In the genomic region with DNA sequence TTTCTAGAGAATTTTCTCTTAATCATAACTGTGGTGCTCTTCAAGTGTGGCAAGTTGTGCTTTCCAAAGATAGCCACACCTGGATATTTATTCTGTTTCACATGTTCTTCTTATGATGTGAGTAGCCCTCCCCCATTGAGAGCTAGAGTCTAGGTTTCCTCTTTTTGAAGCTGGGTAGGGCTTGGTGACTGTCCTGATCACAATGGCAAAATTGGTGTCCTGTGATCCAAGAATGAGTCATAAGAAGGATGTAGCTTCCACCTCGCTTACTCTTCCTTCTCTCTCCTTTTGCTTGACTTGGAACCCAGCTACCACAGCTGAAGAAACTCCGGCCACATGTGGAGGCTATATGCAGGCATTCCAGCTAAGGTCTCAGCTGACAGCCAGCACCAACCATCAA, we compare ENCODE assay signal across 1 cellular context.
TF ChIP-seq lines count a peak whose summit lies in the region.

No MANE protein-coding gene starts in this region.

TF ChIP-seq in HepG2, 621 proteins besides CTCF, POLR2A, EP300 and RAD21 (continued from another document):
- TF ChIP-seq, protein P1, sequence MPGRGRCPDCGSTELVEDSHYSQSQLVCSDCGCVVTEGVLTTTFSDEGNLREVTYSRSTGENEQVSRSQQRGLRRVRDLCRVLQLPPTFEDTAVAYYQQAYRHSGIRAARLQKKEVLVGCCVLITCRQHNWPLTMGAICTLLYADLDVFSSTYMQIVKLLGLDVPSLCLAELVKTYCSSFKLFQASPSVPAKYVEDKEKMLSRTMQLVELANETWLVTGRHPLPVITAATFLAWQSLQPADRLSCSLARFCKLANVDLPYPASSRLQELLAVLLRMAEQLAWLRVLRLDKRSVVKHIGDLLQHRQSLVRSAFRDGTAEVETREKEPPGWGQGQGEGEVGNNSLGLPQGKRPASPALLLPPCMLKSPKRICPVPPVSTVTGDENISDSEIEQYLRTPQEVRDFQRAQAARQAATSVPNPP (CRISPR knock-in tag; IDR thresholded peaks at IDR 0.05), result no peak
